Comparison of ENCODE assay signal across 1 cellular context in the genomic region with DNA sequence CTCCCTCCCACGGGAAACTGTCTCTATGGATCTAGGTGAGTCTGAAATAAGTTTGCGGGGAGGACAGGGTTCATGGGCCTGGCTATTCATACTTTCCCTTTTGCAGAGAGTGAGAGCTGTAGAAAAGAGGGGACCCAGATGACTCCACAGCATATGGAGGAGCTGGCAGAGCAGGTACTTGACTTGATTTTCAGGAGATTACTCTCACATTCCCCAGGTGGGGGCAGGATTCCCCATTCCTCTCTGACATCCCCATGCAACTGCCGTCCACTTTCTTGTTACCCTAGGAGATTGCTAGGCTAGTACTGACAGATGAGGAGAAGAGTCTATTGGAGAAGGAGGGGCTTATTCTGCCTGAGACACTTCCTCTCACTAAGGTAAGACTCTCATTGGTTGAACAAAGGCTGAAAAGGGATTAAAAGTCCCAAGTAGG.
TF ChIP-seq lines count a peak whose summit lies in the region.

No MANE protein-coding gene starts in this region.

TF ChIP-seq in IMR-90, 13 proteins besides CTCF, POLR2A, EP300 and RAD21:
- no peak for TF ChIP-seq ELK1 (IDR thresholded peaks at IDR 0.05; ENCODE audit: borderline replicate concordance, low read depth, low read length)
- peak; percentile 88 for TF ChIP-seq MAZ (IDR thresholded peaks at IDR 0.05; ENCODE audit: borderline replicate concordance, low read depth, low read length)
TF ChIP-seq in IMR-90: peak in this region for 1.
